In the genomic region with DNA sequence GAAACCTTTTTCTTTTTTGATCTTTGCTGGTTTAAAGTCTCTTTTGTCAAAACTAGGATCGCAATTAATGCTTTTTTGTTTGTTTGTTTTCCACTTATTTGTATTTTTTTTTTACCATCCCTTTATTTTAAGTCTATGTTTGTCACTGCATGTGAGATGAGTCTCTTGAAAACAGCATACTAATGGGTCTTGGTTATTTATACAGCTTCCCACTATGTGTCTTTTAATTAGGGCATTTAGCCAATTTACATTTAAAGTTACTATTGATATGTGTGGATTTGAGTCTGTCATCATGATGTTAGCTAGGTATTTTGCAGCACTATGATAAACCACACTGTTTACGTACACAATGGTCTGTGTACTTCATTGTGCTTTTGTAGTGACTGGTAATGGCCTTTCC, we compare ENCODE assay signal across 25 cellular contexts. TPM values are rescaled to one million over a fixed set of nuclear protein-coding genes. Genes with fewer than 3 reads are reported as not detected.
"Had no signal": no experiment of that assay in that cellular context is flagged by ENCODE, and none has a peak within 500 bp of the region (broad histone marks: within the 10 kb centered on the region; RNA-seq: fewer than 3 reads in every experiment).

No MANE protein-coding gene starts in this region.

- H3K9me3 ChIP-seq: testis, thyroid gland, uterus, vagina had no signal

- H3K4me1 ChIP-seq: stomach, suprapubic skin, testis, thyroid gland, tibial artery, tibial nerve, transverse colon, upper lobe of left lung, upper lobe of right lung, uterus, vagina had no signal

- H3K27ac ChIP-seq: stomach, suprapubic skin, testis, thoracic aorta, thyroid gland, tibial artery, tibial nerve, transverse colon, upper lobe of left lung, upper lobe of right lung, uterus, vagina had no signal

- H3K27me3 ChIP-seq: stomach, suprapubic skin, testis, thyroid gland, tibial artery, tibial nerve, transverse colon, upper lobe of left lung, upper lobe of right lung, uterus, vagina had no signal

- H3K4me3 ChIP-seq: stomach, suprapubic skin, testis, thoracic aorta, thyroid gland, tibial artery, tibial nerve, transverse colon, upper lobe of left lung, upper lobe of right lung, uterus, vagina had no signal

- DNase-seq: stimulated activated CD4-positive, alpha-beta T cell treated with anti-CD3 and anti-CD28 coated beads, Interleukin-2, amount 100 ng/mL, for 48 hours; stimulated activated CD4-positive, alpha-beta T cell treated with anti-CD3 and anti-CD28 coated beads, Interleukin-4, amount 100 ng/mL, for 1 hour; stimulated activated CD4-positive, alpha-beta T cell treated with anti-CD3 and anti-CD28 coated beads, Interleukin-4, amount 100 ng/mL, for 24 hours; stimulated activated CD4-positive, alpha-beta T cell treated with anti-CD3 and anti-CD28 coated beads, Interleukin-4, amount 100 ng/mL, for 4 hours; stimulated activated CD8-positive, alpha-beta memory T cell treated with anti-CD3 and anti-CD28 coated beads, Interleukin-4, amount 100 ng/mL, for 48 hours; stimulated activated naive B cell treated with anti-CD40 and anti-IgM and Interleukin-4, amounts not matched to agents 10 μg/mL and 1 μg/mL and 100 μg/mL, for 72 hours; stimulated activated naive CD4-positive, alpha-beta T cell; stimulated activated naive CD4-positive, alpha-beta T cell treated with Interleukin-2 at 50 U/mL for 16 hours; stimulated activated naive CD8-positive, alpha-beta T cell treated with anti-CD3 and anti-CD28 coated beads, Interleukin-15, amount 100 ng/mL, for 72 hours; stimulated activated naive CD8-positive, alpha-beta T cell treated with anti-CD3 and anti-CD28 coated beads, Interleukin-15, Interleukin-2, amounts not matched to agents 100 U/mL and 50 U/mL, for 24 hours; stomach; substantia nigra; testis; thyroid gland; tibial artery; transverse colon; trophoblast cell; upper lobe of left lung; upper lobe of right lung; uterus had no signal

- H3K36me3 ChIP-seq: stomach, suprapubic skin, thoracic aorta, thyroid gland, tibial artery, tibial nerve, transverse colon, upper lobe of left lung, upper lobe of right lung, uterus, vagina had no signal

RNA-seq across cellular contexts. Expression of gene PPP1R3A, which starts 34.7 kb away (rescaled TPM):
- polyA plus RNA-seq: stomach, urinary bladder had no signal
